Comparison of ENCODE assay signal across 8 cellular contexts in the genomic region with DNA sequence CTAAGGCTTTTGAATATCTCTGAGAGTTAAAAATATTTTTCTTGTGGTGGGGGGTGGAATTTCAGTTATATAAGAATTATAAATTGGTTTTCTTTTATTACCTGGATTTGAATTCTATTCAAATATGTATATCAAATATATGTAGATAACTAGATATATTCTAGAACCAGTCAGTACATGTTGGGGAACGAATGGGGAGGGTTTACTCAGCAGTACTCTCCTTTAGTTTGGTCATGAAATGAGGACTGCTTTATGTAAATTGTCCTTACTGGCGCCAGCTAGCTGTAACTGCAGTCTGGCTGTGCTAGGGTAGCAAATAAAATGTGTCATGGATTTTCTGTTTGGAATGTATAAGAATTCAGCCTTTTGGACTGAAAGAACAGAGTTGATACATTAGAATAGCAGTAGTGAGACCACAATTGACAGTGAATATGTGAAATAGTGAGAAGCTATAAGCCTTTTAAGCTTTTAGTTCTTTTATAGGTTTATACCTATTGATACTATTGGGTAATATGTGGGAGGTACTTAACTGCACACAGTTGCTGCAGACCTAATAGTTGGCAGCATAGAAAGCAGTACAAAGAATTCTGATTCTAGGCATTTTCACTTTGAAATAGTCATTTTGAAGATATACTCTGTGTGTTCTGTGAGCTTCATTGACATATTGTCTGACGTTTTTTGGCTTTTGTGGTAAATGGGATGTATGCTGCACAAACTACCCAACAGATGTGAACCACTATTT. TPM values are rescaled to one million over a fixed set of nuclear protein-coding genes. Genes with fewer than 3 reads are reported as not detected.
DNase-seq lines count a peak whose midpoint lies in the region; ATAC-seq and TF ChIP-seq lines count a peak whose summit lies in the region.

No MANE protein-coding gene starts in this region.

- H3K36me3 ChIP-seq in IMR-90 (ENCODE audit: control insufficient read depth, insufficient read depth, low read length) = peaks cover 3% of the 10 kb centered on the region

- H2BK5ac ChIP-seq in IMR-90 (ENCODE audit: low read depth, low read length, poor library complexity, severe bottlenecking) = peak overlapping the region; percentile 75

- no peak overlapping the region for H2AFZ ChIP-seq in IMR-90 (replicated peaks; ENCODE audit: low read length, poor library complexity)

- dilution Hi-C loops in IMR-90 (cut with HindIII; ENCODE audit: low sequenced_read_pairs, unreplicated experiment) = no loop called here

- H3K9me3 ChIP-seq in IMR-90 (ENCODE audit: control insufficient read depth, insufficient read depth, low read length) = no peaks in the 10 kb centered on the region

- CTCF ChIA-PET in IMR-90 (lab: Yijun Ruan, JAX) = interaction anchor here (1.0 to 2.4 kb wide), 4 partner anchors 9 to 137 kb away, joined by 3 to 8 read pairs (median 5); no protein-coding TSS in a partner anchor

- in situ Hi-C loops in IMR-90 (cut with MboI; ENCODE audit: low sequenced_read_pairs) = loop anchor here (25.0 kb wide), 2 partner anchors 393 to 1532 kb away; no protein-coding TSS in a partner anchor

- H2BK15ac ChIP-seq in IMR-90 (ENCODE audit: low read depth, low read length) = no peak overlapping the region

- H3K9me1 ChIP-seq in IMR-90 (ENCODE audit: insufficient read depth, low read length) = no peaks in the 10 kb centered on the region

- no peak overlapping the region for H3K4me3 ChIP-seq in IMR-90 (ENCODE audit: insufficient read depth, low read depth, low read length)

- DNase-seq in activated CD4-positive, alpha-beta T cell treated with anti-CD3 and anti-CD28 coated beads for 4 hours = peak; percentile 24 to 25
- DNase-seq in activated CD4-positive, alpha-beta T cell treated with anti-CD3 and anti-CD28 coated beads, Interleukin-2, amount 50 U/mL, for 1 hour = no peak
- DNase-seq in IMR-90 (peak; percentile 84), RPMI8226 (peak; percentile 79), kidney tubule cell (ENCODE audit: low spot score) (peak; percentile 79)
- peak; percentile 81 for DNase-seq in central memory CD4-positive, alpha-beta T cell
- peak; percentile 48 to 67 for DNase-seq in stimulated activated naive CD8-positive, alpha-beta T cell treated with anti-CD3 and anti-CD28 coated beads, Interleukin-15, amount 100 ng/mL, for 72 hours

- intact Hi-C loops in IMR-90 (cut with micrococcal nuclease) = loop anchor here (1.0 to 2.0 kb wide), 2 partner anchors 9 to 138 kb away; no protein-coding TSS in a partner anchor

- 0 out of 2 replicates have a peak, but pooled peaks have one; percentile 11 for TF ChIP-seq CTCF in IMR-90 (conservative IDR thresholded peaks at IDR 0.05; ENCODE audit: low read depth, low read length)

- no peaks in the 10 kb centered on the region for H3K27me3 Mint-ChIP-seq in stimulated activated naive CD8-positive, alpha-beta T cell treated with anti-CD3 and anti-CD28 coated beads, Interleukin-15, amount 100 ng/mL, for 72 hours

- no peaks in the 10 kb centered on the region for H3K27me3 ChIP-seq in IMR-90 (ENCODE audit: control insufficient read depth, insufficient read depth, low read length)

- no peak for TF ChIP-seq POLR2A in IMR-90 (IDR thresholded peaks at IDR 0.05; ENCODE audit: low read depth, low read length)

- H3K4me1 ChIP-seq in IMR-90 (ENCODE audit: control insufficient read depth, insufficient read depth, low read length) = no peaks in the 10 kb centered on the region; the same call in 1 of the 2 replicates

- no peak overlapping the region for H4K91ac ChIP-seq in IMR-90 (ENCODE audit: insufficient read depth, low read depth, low read length)

- no peak overlapping the region; the same call in 1 of the 2 replicates for H3K27ac ChIP-seq in IMR-90 (ENCODE audit: insufficient read depth, low read length)

- peak overlapping the region; percentile 44; the same call in 1 of the 2 replicates for H3K4me2 ChIP-seq in IMR-90 (ENCODE audit: low read depth, low read length)

- no peak overlapping the region; the same call in 1 of the 2 replicates for H4K5ac ChIP-seq in IMR-90 (ENCODE audit: low read depth, low read length)

- H3K79me1 ChIP-seq in IMR-90 (ENCODE audit: low read depth in 1 of 2, low read length in 2 of 2) = peaks cover 0 to 40% of the 10 kb centered on the region in 2 experiments

- H3K4ac ChIP-seq in IMR-90 (ENCODE audit: low read depth, low read length) = no peak overlapping the region

- peak overlapping the region; percentile 85 to 90 for H3K4me3 Mint-ChIP-seq in stimulated activated naive CD8-positive, alpha-beta T cell treated with anti-CD3 and anti-CD28 coated beads, Interleukin-15, amount 100 ng/mL, for 72 hours

- no peak overlapping the region for H2AK5ac ChIP-seq in IMR-90 (ENCODE audit: low read depth, low read length)

- no peak for TF ChIP-seq RAD21 in IMR-90 (IDR thresholded peaks at IDR 0.05; ENCODE audit: low read length)

- no peak overlapping the region for H3K56ac ChIP-seq in IMR-90 (ENCODE audit: extremely low read depth, insufficient read depth, low read length)

- H4K8ac ChIP-seq in IMR-90 (ENCODE audit: low read depth in 2 of 2, low read length in 2 of 2) = peak overlapping the region in 1 of 2 experiments; percentile 69; a peak in 2 of 4 replicates

- peaks cover 65% of the 10 kb centered on the region for H3K4me1 Mint-ChIP-seq in stimulated activated naive CD8-positive, alpha-beta T cell treated with anti-CD3 and anti-CD28 coated beads, Interleukin-15, amount 100 ng/mL, for 72 hours

- no peak overlapping the region for H3K14ac ChIP-seq in IMR-90 (replicated peaks; ENCODE audit: low read depth, low read length)

- 14% methylated on average over 1 of the region's 3 CpGs; no CpG with 5 or more reads in 1 of the 2 experiments for WGBS in IMR-90 (ENCODE audit: extremely low coverage in 2 of 2, insufficient read length in 1 of 2), 2 experiments

- peaks cover 6% of the 10 kb centered on the region in 2 donors for H3K9me3 Mint-ChIP-seq in stimulated activated naive CD8-positive, alpha-beta T cell treated with anti-CD3 and anti-CD28 coated beads, Interleukin-15, amount 100 ng/mL, for 72 hours

- no peaks in the 10 kb centered on the region for H4K20me1 ChIP-seq in IMR-90 (ENCODE audit: insufficient read depth, low read length)

- H3K23ac ChIP-seq in IMR-90 (ENCODE audit: low read depth, low read length) = 0 out of 2 replicates have a peak overlapping the region, but pooled peaks have one; percentile 16

- 0 out of 2 replicates have a peak overlapping the region, but pooled peaks have one; percentile 4 for H2BK120ac ChIP-seq in IMR-90 (ENCODE audit: low read depth, low read length)

- ATAC-seq in GM21717 (IDR thresholded peaks at IDR 0.05; ENCODE audit: unreplicated experiment) = peak; percentile 78
- ATAC-seq in IMR-90 (ENCODE audit: low read depth) = peak; percentile 90
- peak; percentile 87 for ATAC-seq in stimulated activated naive CD8-positive, alpha-beta T cell treated with anti-CD3 and anti-CD28 coated beads, Interleukin-15, amount 100 ng/mL, for 72 hours

- no TSS peak for BruUV-seq in IMR-90 (replicated peaks; lab: Mats Ljungman, UMichigan)

- no peak overlapping the region for H2AK9ac ChIP-seq in IMR-90 (replicated peaks; ENCODE audit: low read depth, low read length, poor library complexity)

- POLR2A ChIA-PET in IMR-90 (lab: Charles Lee; ENCODE audit: unreplicated experiment) = interaction anchor here (1.2 kb wide), 1 partner anchor 10 kb away, joined by 3 read pairs; no protein-coding TSS in a partner anchor

- H3K27ac Mint-ChIP-seq in stimulated activated naive CD8-positive, alpha-beta T cell treated with anti-CD3 and anti-CD28 coated beads, Interleukin-15, amount 100 ng/mL, for 72 hours = peak overlapping the region; percentile 95 to 99

- no peak overlapping the region; the same call in 1 of the 2 replicates for H3K9ac ChIP-seq in IMR-90 (ENCODE audit: low read depth, low read length)

- no peak overlapping the region for H2BK20ac ChIP-seq in IMR-90 (ENCODE audit: low read depth, low read length)

- no peak overlapping the region for H3K18ac ChIP-seq in IMR-90 (ENCODE audit: low read depth, low read length)

TF ChIP-seq in IMR-90, 13 proteins besides CTCF, POLR2A, EP300 and RAD21:
- TF ChIP-seq MAZ (IDR thresholded peaks at IDR 0.05; ENCODE audit: borderline replicate concordance, low read depth, low read length) = no peak
- no peak for TF ChIP-seq MAFK (IDR thresholded peaks at IDR 0.05; ENCODE audit: low read depth, low read length)
- TF ChIP-seq CEBPB (IDR thresholded peaks at IDR 0.05; ENCODE audit: low read depth, low read length) = no peak
- no peak for TF ChIP-seq NFE2L2 (IDR thresholded peaks at IDR 0.05; ENCODE audit: low read depth, low read length)
- TF ChIP-seq, protein P1, sequence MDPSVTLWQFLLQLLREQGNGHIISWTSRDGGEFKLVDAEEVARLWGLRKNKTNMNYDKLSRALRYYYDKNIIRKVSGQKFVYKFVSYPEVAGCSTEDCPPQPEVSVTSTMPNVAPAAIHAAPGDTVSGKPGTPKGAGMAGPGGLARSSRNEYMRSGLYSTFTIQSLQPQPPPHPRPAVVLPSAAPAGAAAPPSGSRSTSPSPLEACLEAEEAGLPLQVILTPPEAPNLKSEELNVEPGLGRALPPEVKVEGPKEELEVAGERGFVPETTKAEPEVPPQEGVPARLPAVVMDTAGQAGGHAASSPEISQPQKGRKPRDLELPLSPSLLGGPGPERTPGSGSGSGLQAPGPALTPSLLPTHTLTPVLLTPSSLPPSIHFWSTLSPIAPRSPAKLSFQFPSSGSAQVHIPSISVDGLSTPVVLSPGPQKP (IDR thresholded peaks at IDR 0.05; ENCODE audit: borderline replicate concordance, low read depth, low read length) = no peak
- TF ChIP-seq BHLHE40 (IDR thresholded peaks at IDR 0.05; ENCODE audit: low read depth, low read length) = no peak
- TF ChIP-seq RFX5 (IDR thresholded peaks at IDR 0.05; ENCODE audit: low read depth, low read length) = no peak
- TF ChIP-seq MXI1 (IDR thresholded peaks at IDR 0.05; ENCODE audit: borderline replicate concordance, low read depth, low read length) = no peak
- TF ChIP-seq CHD1 (IDR thresholded peaks at IDR 0.05; ENCODE audit: low read depth, low read length) = no peak

RNA-seq across cellular contexts. Expression of a gene that starts 29.0 kb away (rescaled TPM):
- 22.8 and 30.6 TPM in 2 replicates for total RNA-seq in IMR-90 (2012; rRNA removed)
- polyA plus RNA-seq in IMR-90 (2012; rRNA removed) = 8.5 and 9.4 TPM in 2 replicates
- polyA plus RNA-seq in IMR-90 (2012; cell fraction: cytosol; rRNA removed) = 2.5 and 2.8 TPM in 2 replicates
- polyA plus RNA-seq in IMR-90 (2012; cell fraction: nucleus; rRNA removed; ENCODE audit: low replicate concordance) = 5.6 and 9.8 TPM in 2 replicates
